ENCODE assay signal across 18 cellular contexts in genomic region chr13:97971519-97971918, GRCh38. TPM values are rescaled to one million over a fixed set of nuclear protein-coding genes. Genes with fewer than 3 reads are reported as not detected.
DNase-seq lines count a peak whose midpoint lies in the region; TF ChIP-seq lines count a peak whose summit lies in the region.
"Had no signal": no experiment of that assay in that cellular context is flagged by ENCODE, and none has a peak within 500 bp of the region (broad histone marks: within the 10 kb centered on the region; RNA-seq: fewer than 3 reads in every experiment).

No MANE protein-coding gene starts in this region.

- H3K27ac Mint-ChIP-seq in CD4-positive, alpha-beta memory T cell = no peak overlapping the region
- H3K27ac Mint-ChIP-seq: CD14-positive monocyte; CD4-positive, CD25-positive, alpha-beta regulatory T cell; CD8-positive, alpha-beta T cell had no signal

- CTCF ChIA-PET in A673 (lab: Charles Lee) = no interaction called here
- CTCF ChIA-PET in CD4-positive, alpha-beta memory T cell (lab: Charles Lee; ENCODE audit: partially characterized antibody) = no interaction called here

- H3K9me3 ChIP-seq in A673 (ENCODE audit: low read depth, low read length, poor library complexity, severe bottlenecking) (no peaks in the 10 kb centered on the region), Karpas-422 (ENCODE audit: low read length) (no peaks in the 10 kb centered on the region)
- no peaks in the 10 kb centered on the region for H3K9me3 ChIP-seq in CD4-positive, alpha-beta memory T cell (ENCODE audit: control insufficient read depth in 1 of 2, low read length in 2 of 2)
- H3K9me3 ChIP-seq: A549, BE2C, BLaER1 had no signal

- H3K9ac ChIP-seq in Karpas-422 (ENCODE audit: low read length) = no peak overlapping the region
- H3K9ac ChIP-seq: BLaER1 had no signal

- H2AFZ ChIP-seq in Karpas-422 (ENCODE audit: low read length) = no peak overlapping the region

- peak overlapping the region; percentile 52 for H3K4me2 ChIP-seq in Karpas-422 (ENCODE audit: low read depth, low read length, poor library complexity, severe bottlenecking)
- H3K4me2 ChIP-seq: A549, BLaER1 had no signal

- intact Hi-C loops in A673 (cut with micrococcal nuclease; ENCODE audit: unreplicated experiment) = no loop called here
- intact Hi-C loops in CD4-positive, alpha-beta memory T cell (cut with micrococcal nuclease) = no loop called here

- H3K36me3 ChIP-seq in A673 (ENCODE audit: insufficient read depth, low read length, poor library complexity, severe bottlenecking) = no peaks in the 10 kb centered on the region
- H3K36me3 ChIP-seq in Karpas-422 (ENCODE audit: insufficient read depth, low read length) = no peaks in the 10 kb centered on the region
- no peaks in the 10 kb centered on the region for H3K36me3 ChIP-seq in CD4-positive, alpha-beta memory T cell (ENCODE audit: insufficient read depth, low read length)
- H3K36me3 ChIP-seq: BE2C, BLaER1 had no signal

- H3K9me2 ChIP-seq in Karpas-422 (replicated peaks; ENCODE audit: insufficient read depth, low read length) = no peaks in the 10 kb centered on the region

- peaks cover 2 to 11% (median 4%) of the 10 kb centered on the region in 4 donors for H3K4me1 Mint-ChIP-seq in CD4-positive, alpha-beta memory T cell

- H3K27me3 ChIP-seq in A673 (replicated peaks; ENCODE audit: insufficient read depth, low read depth, low read length, poor library complexity) = no peaks in the 10 kb centered on the region
- no peaks in the 10 kb centered on the region for H3K27me3 ChIP-seq in Karpas-422 (ENCODE audit: low read length)
- no peaks in the 10 kb centered on the region for H3K27me3 ChIP-seq in CD4-positive, alpha-beta memory T cell (ENCODE audit: insufficient read depth, low read length)
- H3K27me3 ChIP-seq: BLaER1 had no signal

- H3K9me3 Mint-ChIP-seq in CD4-positive, alpha-beta memory T cell = no peaks in the 10 kb centered on the region
- H3K9me3 Mint-ChIP-seq: CD4-positive, CD25-positive, alpha-beta regulatory T cell; CD8-positive, alpha-beta T cell had no signal

- no peak overlapping the region for H3K4me3 Mint-ChIP-seq in CD4-positive, alpha-beta memory T cell
- H3K4me3 Mint-ChIP-seq: CD14-positive monocyte; CD8-positive, alpha-beta T cell had no signal

- H3K36me3 Mint-ChIP-seq in CD4-positive, alpha-beta memory T cell = peaks cover 3 to 4% of the 10 kb centered on the region in 2 donors
- H3K36me3 Mint-ChIP-seq: CD14-positive monocyte; CD4-positive, CD25-positive, alpha-beta regulatory T cell had no signal

- H3K4me3 ChIP-seq in A673 (ENCODE audit: low read depth, low read length, poor library complexity, severe bottlenecking) (no peak overlapping the region), Karpas-422 (ENCODE audit: low read length) (0 out of 2 replicates have a peak overlapping the region, but pooled peaks have one; percentile 31)
- no peak overlapping the region for H3K4me3 ChIP-seq in CD4-positive, alpha-beta memory T cell (ENCODE audit: low read length in 2 of 2)
- H3K4me3 ChIP-seq: A549, BLaER1 had no signal

- no peaks in the 10 kb centered on the region for H4K20me1 ChIP-seq in Karpas-422 (ENCODE audit: insufficient read depth, low read depth, low read length)
- H4K20me1 ChIP-seq: BLaER1 had no signal

- H3K4me1 ChIP-seq in A673 (ENCODE audit: insufficient read depth, low read length, poor library complexity, severe bottlenecking) (peaks cover 5% of the 10 kb centered on the region), Karpas-422 (ENCODE audit: low read length) (peaks cover 19% of the 10 kb centered on the region)
- no peaks in the 10 kb centered on the region for H3K4me1 ChIP-seq in CD4-positive, alpha-beta memory T cell (ENCODE audit: insufficient read depth, low read length)
- H3K4me1 ChIP-seq: BE2C had no signal

- H3K79me2 ChIP-seq in Karpas-422 (ENCODE audit: low read length) = no peaks in the 10 kb centered on the region

- BruUV-seq in A673 (replicated peaks; lab: Mats Ljungman, UMichigan) = no TSS peak

- H3K27me3 Mint-ChIP-seq in CD4-positive, alpha-beta memory T cell = peaks cover 4 to 7% of the 10 kb centered on the region in 2 donors

- H3K27ac ChIP-seq in 22Rv1 (peak overlapping the region; percentile 80), A673 (ENCODE audit: low read depth, low read length, poor library complexity, severe bottlenecking) (peak overlapping the region; percentile 53), Karpas-422 (ENCODE audit: low read length) (no peak overlapping the region)
- H3K27ac ChIP-seq in CD4-positive, alpha-beta memory T cell (ENCODE audit: low read depth, low read length) = no peak overlapping the region
- H3K27ac ChIP-seq: A549, BLaER1 had no signal

- POLR2A ChIA-PET in A673 (lab: Charles Lee; ENCODE audit: low non-redundant PET) = interaction anchor here (0.6 kb wide), 1 partner anchor 116 kb away, joined by 4 read pairs; no protein-coding TSS in a partner anchor
- POLR2A ChIA-PET in CD4-positive, alpha-beta memory T cell (lab: Charles Lee; ENCODE audit: partially characterized antibody) = no interaction called here

- no peak for TF ChIP-seq CTCF in 22Rv1 (IDR thresholded peaks at IDR 0.05)
- no peak for TF ChIP-seq CTCF in A673 (conservative IDR thresholded peaks at IDR 0.05; ENCODE audit: low read depth, low read length)

- DNase-seq in A673 (ENCODE audit: low spot score) (no peak), Karpas-422 (no peak), NOMO-1 treated with dmso at 0.1 percent for 144 hours (lab: John Stamatoyannopoulos, UW; ENCODE audit: unreplicated experiment) (no peak)
- DNase-seq in CD4-positive, alpha-beta memory T cell = no peak
- no peak for DNase-seq in activated effector memory CD4-positive, alpha-beta T cell treated with Interleukin-2 at 50 U/mL for 16 hours
- DNase-seq: ACHN; BE2C; C1 segment of cervical spinal cord; Caco-2; Calu3; CD4-positive, CD25-positive, alpha-beta regulatory T cell; CD8-positive, alpha-beta T cell; DMS79 treated with DMSO at 0.1 percent for 48 hours; GF-D8 had no signal

RNA-seq across cellular contexts. Expression of gene IPO5, which starts 18.0 kb away (rescaled TPM):
- total RNA-seq in A673 (2021) = 573 and 626 TPM in 2 replicates
- 61.8 and 114 TPM in 2 replicates for total RNA-seq in Karpas-422 (2014; rRNA removed; shearing (Covaris generic); ENCODE audit: low replicate concordance)
- total RNA-seq in CD4-positive, alpha-beta memory T cell = 10 to 100 TPM; 77.6 to 78.7 TPM
- polyA plus RNA-seq in CD4-positive, alpha-beta memory T cell = 10 to 100 TPM; 32.8 to 38.9 TPM

Comparison
In these comparisons a context has a peak if more than half of its experiments do, and no peak if none do; other contexts are left out.
1. H3K27ac ChIP-seq: peak in 22Rv1 (single experiment) and A673 (single experiment); none in Karpas-422 (single experiment) and CD4-positive, alpha-beta memory T cell (single experiment).